ENCODE assay signal across 1 cellular context in genomic region chr22:40043793-40044101, GRCh38.
TF ChIP-seq lines count a peak whose summit lies in the region.

No MANE protein-coding gene starts in this region.

TF ChIP-seq in K562, 482 proteins besides CTCF, POLR2A, EP300 and RAD21 (continued from another document and continues in another):
- TF ChIP-seq, protein P1, sequence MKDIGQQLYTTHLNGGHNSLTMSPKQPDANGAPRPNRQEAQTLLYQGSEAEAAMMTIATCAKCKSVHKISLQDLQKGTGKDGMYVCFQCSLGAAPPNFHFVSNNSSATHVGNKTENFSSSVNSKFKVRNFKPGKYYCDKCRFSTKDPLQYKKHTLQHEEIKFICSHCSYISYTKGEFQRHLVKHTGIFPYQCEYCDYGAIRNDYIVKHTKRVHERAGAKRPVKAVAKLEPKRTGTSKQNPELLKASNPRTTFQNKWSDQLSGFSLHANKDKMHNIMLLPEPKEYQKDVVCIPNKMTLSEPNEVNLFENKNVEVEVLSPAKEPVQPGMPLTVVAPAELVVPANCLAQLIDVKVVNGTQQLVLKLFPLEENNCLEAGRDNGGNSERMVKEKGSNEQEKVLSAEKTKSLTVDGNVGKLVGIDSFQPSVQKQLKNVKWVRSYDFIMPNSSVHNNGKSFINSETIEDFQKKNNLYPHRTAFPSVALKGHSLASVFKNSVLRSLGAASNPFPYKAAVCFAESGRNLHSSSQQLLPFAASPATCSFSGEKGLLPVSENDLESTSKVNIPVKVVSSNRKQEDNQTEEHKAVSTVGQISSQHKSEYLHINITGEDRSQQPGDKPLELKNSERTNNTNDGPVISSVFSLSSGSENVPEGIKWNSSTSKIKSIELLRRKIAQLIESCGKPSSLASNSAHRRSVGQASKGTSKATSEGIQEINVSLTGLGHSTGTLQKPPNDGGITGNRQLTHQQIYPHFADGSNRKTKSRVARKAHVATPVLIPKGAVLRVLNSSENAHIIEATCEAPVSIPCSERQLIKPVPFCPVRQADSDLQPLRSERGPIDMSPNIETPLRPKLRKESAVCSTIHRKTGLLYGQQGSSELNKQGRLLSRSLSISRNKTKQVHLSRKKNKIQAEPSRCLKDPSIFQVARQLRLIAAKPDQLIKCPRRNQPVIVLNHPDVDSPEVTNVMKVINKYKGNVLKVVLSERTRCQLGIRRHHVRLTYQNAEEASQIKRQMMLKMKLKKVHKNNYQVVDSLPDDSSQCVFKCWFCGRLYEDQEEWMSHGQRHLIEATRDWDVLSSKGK (CRISPR knock-in tag; IDR thresholded peaks at IDR 0.05), result no peak
- TF ChIP-seq POLR2B (IDR thresholded peaks at IDR 0.05; ENCODE audit: low read depth, partially characterized antibody) (no peak), PYGO2 (tag; IDR thresholded peaks at IDR 0.05) (0 out of 2 replicates have a peak, but pooled peaks have one; percentile 13), KDM5B (IDR thresholded peaks at IDR 0.05; ENCODE audit: insufficient replicate concordance, low read depth, low read length) (no peak), CREBBP (IDR thresholded peaks at IDR 0.05; ENCODE audit: low read depth, low read length) (no peak), BRCA1 (IDR thresholded peaks at IDR 0.05) (no peak), BRCA1 (CRISPR knock-in tag; IDR thresholded peaks at IDR 0.05) (no peak), TSC22D4 (tag; IDR thresholded peaks at IDR 0.05) (no peak), FUS (optimal IDR thresholded peaks at IDR 0.05; ENCODE audit: low read depth, low read length) (no peak), MEIS2 (IDR thresholded peaks at IDR 0.05; ENCODE audit: partially characterized antibody) (no peak), ZNF589 (CRISPR knock-in tag; IDR thresholded peaks at IDR 0.05; ENCODE audit: low read depth) (0 out of 2 replicates have a peak, but pooled peaks have one; percentile 78), TBL1XR1 (IDR thresholded peaks at IDR 0.05; ENCODE audit: low read length in 2 of 2) (no peak), SLC30A9 (CRISPR knock-in tag; IDR thresholded peaks at IDR 0.05) (no peak), FOSL1 (tag; conservative IDR thresholded peaks at IDR 0.05) (no peak), USF1 (CRISPR knock-in tag; IDR thresholded peaks at IDR 0.05) (no peak), ZNF639 (CRISPR knock-in tag; conservative IDR thresholded peaks at IDR 0.05 in 1 of 2, IDR thresholded peaks at IDR 0.05 in 1 of 2) (no peak; a peak in 1 of 4 replicates), TRIM28 (IDR thresholded peaks at IDR 0.05) (no peak), L3MBTL2 (IDR thresholded peaks at IDR 0.05) (peak; percentile 59; the same call in 1 of the 2 replicates), ZNF217 (CRISPR knock-in tag; IDR thresholded peaks at IDR 0.05) (no peak), PURB (CRISPR knock-in tag; IDR thresholded peaks at IDR 0.05; ENCODE audit: low read depth) (no peak), ATF7 (IDR thresholded peaks at IDR 0.05) (no peak), GTF2E2 (tag; IDR thresholded peaks at IDR 0.05) (no peak), E2F3 (CRISPR knock-in tag; IDR thresholded peaks at IDR 0.05) (no peak), LARP7 (IDR thresholded peaks at IDR 0.05) (no peak), ZNF23 (CRISPR knock-in tag; IDR thresholded peaks at IDR 0.05) (no peak), PHB2 (IDR thresholded peaks at IDR 0.05; ENCODE audit: low read depth) (no peak), ZNF253 (CRISPR knock-in tag; conservative IDR thresholded peaks at IDR 0.05) (no peak), ATF4 (CRISPR knock-in tag; IDR thresholded peaks at IDR 0.05) (no peak), JUND (IDR thresholded peaks at IDR 0.05; ENCODE audit: borderline replicate concordance, low read depth, low read length) (no peak), JUND (tag; IDR thresholded peaks at IDR 0.05; ENCODE audit: borderline replicate concordance, low read depth, low read length) (no peak), PTRF (tag; IDR thresholded peaks at IDR 0.05) (no peak), MED1 (CRISPR knock-in tag; IDR thresholded peaks at IDR 0.05; ENCODE audit: borderline replicate concordance) (no peak), ETV6 (IDR thresholded peaks at IDR 0.05; ENCODE audit: borderline replicate concordance in 1 of 2, low read depth in 2 of 2, low read length in 1 of 2) (no peak), ETV6 (CRISPR knock-in tag; IDR thresholded peaks at IDR 0.05; ENCODE audit: borderline replicate concordance) (no peak), XRCC5 (IDR thresholded peaks at IDR 0.05; ENCODE audit: low read depth, low read length) (no peak), NR2C1 (IDR thresholded peaks at IDR 0.05) (no peak), NR2C1 (tag; IDR thresholded peaks at IDR 0.05) (peak; percentile 75), DDX20 (tag; IDR thresholded peaks at IDR 0.05; ENCODE audit: low read depth) (0 out of 2 replicates have a peak, but pooled peaks have one; percentile 50), GTF2F1 (IDR thresholded peaks at IDR 0.05; ENCODE audit: low read depth, low read length) (no peak), ZNF232 (CRISPR knock-in tag; IDR thresholded peaks at IDR 0.05) (no peak), TAL1 (IDR thresholded peaks at IDR 0.05) (no peak), NFE2 (IDR thresholded peaks at IDR 0.05; ENCODE audit: low read depth) (no peak), PATZ1 (CRISPR knock-in tag; IDR thresholded peaks at IDR 0.05; ENCODE audit: borderline replicate concordance) (no peak), BACH1 (tag; IDR thresholded peaks at IDR 0.05) (no peak)
- TF ChIP-seq, protein P2, sequence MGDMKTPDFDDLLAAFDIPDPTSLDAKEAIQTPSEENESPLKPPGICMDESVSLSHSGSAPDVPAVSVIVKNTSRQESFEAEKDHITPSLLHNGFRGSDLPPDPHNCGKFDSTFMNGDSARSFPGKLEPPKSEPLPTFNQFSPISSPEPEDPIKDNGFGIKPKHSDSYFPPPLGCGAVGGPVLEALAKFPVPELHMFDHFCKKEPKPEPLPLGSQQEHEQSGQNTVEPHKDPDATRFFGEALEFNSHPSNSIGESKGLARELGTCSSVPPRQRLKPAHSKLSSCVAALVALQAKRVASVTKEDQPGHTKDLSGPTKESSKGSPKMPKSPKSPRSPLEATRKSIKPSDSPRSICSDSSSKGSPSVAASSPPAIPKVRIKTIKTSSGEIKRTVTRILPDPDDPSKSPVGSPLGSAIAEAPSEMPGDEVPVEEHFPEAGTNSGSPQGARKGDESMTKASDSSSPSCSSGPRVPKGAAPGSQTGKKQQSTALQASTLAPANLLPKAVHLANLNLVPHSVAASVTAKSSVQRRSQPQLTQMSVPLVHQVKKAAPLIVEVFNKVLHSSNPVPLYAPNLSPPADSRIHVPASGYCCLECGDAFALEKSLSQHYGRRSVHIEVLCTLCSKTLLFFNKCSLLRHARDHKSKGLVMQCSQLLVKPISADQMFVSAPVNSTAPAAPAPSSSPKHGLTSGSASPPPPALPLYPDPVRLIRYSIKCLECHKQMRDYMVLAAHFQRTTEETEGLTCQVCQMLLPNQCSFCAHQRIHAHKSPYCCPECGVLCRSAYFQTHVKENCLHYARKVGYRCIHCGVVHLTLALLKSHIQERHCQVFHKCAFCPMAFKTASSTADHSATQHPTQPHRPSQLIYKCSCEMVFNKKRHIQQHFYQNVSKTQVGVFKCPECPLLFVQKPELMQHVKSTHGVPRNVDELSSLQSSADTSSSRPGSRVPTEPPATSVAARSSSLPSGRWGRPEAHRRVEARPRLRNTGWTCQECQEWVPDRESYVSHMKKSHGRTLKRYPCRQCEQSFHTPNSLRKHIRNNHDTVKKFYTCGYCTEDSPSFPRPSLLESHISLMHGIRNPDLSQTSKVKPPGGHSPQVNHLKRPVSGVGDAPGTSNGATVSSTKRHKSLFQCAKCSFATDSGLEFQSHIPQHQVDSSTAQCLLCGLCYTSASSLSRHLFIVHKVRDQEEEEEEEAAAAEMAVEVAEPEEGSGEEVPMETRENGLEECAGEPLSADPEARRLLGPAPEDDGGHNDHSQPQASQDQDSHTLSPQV (IDR thresholded peaks at IDR 0.05), result peak; percentile 76; the same call in 1 of the 2 replicates
- TF ChIP-seq, protein P3, sequence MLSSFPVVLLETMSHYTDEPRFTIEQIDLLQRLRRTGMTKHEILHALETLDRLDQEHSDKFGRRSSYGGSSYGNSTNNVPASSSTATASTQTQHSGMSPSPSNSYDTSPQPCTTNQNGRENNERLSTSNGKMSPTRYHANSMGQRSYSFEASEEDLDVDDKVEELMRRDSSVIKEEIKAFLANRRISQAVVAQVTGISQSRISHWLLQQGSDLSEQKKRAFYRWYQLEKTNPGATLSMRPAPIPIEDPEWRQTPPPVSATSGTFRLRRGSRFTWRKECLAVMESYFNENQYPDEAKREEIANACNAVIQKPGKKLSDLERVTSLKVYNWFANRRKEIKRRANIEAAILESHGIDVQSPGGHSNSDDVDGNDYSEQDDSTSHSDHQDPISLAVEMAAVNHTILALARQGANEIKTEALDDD (IDR thresholded peaks at IDR 0.05), result 0 out of 2 replicates have a peak, but pooled peaks have one; percentile 16
- TF ChIP-seq, protein P4, sequence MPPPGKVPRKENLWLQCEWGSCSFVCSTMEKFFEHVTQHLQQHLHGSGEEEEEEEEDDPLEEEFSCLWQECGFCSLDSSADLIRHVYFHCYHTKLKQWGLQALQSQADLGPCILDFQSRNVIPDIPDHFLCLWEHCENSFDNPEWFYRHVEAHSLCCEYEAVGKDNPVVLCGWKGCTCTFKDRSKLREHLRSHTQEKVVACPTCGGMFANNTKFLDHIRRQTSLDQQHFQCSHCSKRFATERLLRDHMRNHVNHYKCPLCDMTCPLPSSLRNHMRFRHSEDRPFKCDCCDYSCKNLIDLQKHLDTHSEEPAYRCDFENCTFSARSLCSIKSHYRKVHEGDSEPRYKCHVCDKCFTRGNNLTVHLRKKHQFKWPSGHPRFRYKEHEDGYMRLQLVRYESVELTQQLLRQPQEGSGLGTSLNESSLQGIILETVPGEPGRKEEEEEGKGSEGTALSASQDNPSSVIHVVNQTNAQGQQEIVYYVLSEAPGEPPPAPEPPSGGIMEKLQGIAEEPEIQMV (tag; conservative IDR thresholded peaks at IDR 0.05; ENCODE audit: low read depth), result no peak
- TF ChIP-seq, protein P5, sequence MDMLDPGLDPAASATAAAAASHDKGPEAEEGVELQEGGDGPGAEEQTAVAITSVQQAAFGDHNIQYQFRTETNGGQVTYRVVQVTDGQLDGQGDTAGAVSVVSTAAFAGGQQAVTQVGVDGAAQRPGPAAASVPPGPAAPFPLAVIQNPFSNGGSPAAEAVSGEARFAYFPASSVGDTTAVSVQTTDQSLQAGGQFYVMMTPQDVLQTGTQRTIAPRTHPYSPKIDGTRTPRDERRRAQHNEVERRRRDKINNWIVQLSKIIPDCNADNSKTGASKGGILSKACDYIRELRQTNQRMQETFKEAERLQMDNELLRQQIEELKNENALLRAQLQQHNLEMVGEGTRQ (CRISPR knock-in tag; IDR thresholded peaks at IDR 0.05), result no peak
- TF ChIP-seq, protein P6, sequence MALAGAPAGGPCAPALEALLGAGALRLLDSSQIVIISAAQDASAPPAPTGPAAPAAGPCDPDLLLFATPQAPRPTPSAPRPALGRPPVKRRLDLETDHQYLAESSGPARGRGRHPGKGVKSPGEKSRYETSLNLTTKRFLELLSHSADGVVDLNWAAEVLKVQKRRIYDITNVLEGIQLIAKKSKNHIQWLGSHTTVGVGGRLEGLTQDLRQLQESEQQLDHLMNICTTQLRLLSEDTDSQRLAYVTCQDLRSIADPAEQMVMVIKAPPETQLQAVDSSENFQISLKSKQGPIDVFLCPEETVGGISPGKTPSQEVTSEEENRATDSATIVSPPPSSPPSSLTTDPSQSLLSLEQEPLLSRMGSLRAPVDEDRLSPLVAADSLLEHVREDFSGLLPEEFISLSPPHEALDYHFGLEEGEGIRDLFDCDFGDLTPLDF (CRISPR knock-in tag; IDR thresholded peaks at IDR 0.05), result no peak
- TF ChIP-seq, protein P7, sequence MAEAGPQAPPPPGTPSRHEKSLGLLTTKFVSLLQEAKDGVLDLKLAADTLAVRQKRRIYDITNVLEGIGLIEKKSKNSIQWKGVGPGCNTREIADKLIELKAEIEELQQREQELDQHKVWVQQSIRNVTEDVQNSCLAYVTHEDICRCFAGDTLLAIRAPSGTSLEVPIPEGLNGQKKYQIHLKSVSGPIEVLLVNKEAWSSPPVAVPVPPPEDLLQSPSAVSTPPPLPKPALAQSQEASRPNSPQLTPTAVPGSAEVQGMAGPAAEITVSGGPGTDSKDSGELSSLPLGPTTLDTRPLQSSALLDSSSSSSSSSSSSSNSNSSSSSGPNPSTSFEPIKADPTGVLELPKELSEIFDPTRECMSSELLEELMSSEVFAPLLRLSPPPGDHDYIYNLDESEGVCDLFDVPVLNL (CRISPR knock-in tag; IDR thresholded peaks at IDR 0.05; ENCODE audit: low read depth), result no peak
